8 cellular contexts compared by ENCODE assay signal in the genomic region with DNA sequence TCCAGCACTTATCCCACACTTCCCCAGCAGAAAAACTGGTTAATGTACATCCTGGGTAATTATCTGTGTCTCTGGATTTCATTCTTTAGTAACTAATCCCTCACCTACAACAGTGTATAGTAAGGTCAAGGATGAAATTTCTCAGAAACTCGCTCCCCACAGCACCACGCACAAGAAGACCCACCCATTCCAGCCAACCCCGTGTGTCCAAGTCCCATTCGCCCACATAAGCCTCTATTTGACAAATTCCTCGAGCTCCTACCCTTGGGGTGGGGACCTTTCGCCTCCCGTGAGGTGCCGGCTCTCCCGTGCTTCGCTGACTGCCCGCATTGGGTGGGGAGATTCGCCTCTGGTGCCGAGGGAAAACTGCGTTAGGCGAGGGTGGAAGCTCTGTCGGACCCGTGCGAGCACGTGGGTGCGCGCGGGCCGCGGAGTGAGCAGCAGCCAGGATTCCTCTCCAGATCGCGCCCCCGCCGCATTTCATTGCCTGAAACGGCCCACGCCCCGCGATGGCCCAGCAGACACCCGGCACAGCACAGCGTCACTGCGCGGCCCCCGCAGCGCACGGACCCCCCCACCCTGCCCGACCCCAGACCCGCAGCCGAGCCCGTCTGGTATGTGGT. TPM values are rescaled to one million over a fixed set of nuclear protein-coding genes. Genes with fewer than 3 reads are reported as not detected.
A peak's percentile ranks its signal among the peaks of the same experiment; 100 is the strongest.
DNase-seq lines count a peak whose midpoint lies in the region; ATAC-seq, FAIRE-seq and TF ChIP-seq lines count a peak whose summit lies in the region.

No MANE protein-coding gene starts in this region.

- no peak for FAIRE-seq in GM19239 (lab: Jason Lieb, UNC)

- H3K9me3 ChIP-seq in duodenal mucosa (ENCODE audit: control insufficient read depth in 1 of 2, low read length in 2 of 2), result no peaks in the 10 kb centered on the region
- no peaks in the 10 kb centered on the region for H3K9me3 ChIP-seq in mucosa of descending colon

- peaks cover 0 to 3% of the 10 kb centered on the region in 2 donors for H3K36me3 Mint-ChIP-seq in stimulated activated naive B cell treated with anti-CD40 and anti-IgM and Interleukin-4, amounts not matched to agents 10 μg/mL and 1 μg/mL and 100 μg/mL, for 72 hours

- H3K27ac Mint-ChIP-seq in stimulated activated naive B cell treated with anti-CD40 and anti-IgM and Interleukin-4, amounts not matched to agents 10 μg/mL and 1 μg/mL and 100 μg/mL, for 72 hours, result peak overlapping the region; percentile 56

- in situ Hi-C loops in ACHN (cut with HindIII; ENCODE audit: low pct_ligation_motif_present, low pct_unique_long_range_greater_than_20kb, low sequenced_read_pairs), result no loop called here

- no peak for TF ChIP-seq CTCF in mucosa of descending colon (IDR thresholded peaks at IDR 0.05)

- peak; percentile 18 for ATAC-seq in HG03521 (IDR thresholded peaks at IDR 0.05; ENCODE audit: unreplicated experiment)
- peak; percentile 30 for ATAC-seq in mucosa of descending colon
- ATAC-seq in stimulated activated naive B cell treated with anti-CD40 and anti-IgM and Interleukin-4, amounts not matched to agents 10 μg/mL and 1 μg/mL and 100 μg/mL, for 72 hours (replicated peaks), result peak; percentile 36 to 46

- intact Hi-C loops in mucosa of descending colon (cut with DNase I, micrococcal nuclease), result no loop called here

- H3K36me3 ChIP-seq in duodenal mucosa (ENCODE audit: control insufficient read depth in 1 of 2, insufficient read depth in 2 of 2, low read length in 2 of 2) (no peaks in the 10 kb centered on the region), mucosa of descending colon (ENCODE audit: low read depth) (no peaks in the 10 kb centered on the region)

- H3K4me1 Mint-ChIP-seq in stimulated activated naive B cell treated with anti-CD40 and anti-IgM and Interleukin-4, amounts not matched to agents 10 μg/mL and 1 μg/mL and 100 μg/mL, for 72 hours, result peaks cover 6 to 18% of the 10 kb centered on the region in 2 donors

- peaks cover 27 to 53% of the 10 kb centered on the region in 2 donors for H3K27me3 Mint-ChIP-seq in stimulated activated naive B cell treated with anti-CD40 and anti-IgM and Interleukin-4, amounts not matched to agents 10 μg/mL and 1 μg/mL and 100 μg/mL, for 72 hours

- H3K9ac ChIP-seq in duodenal mucosa (ENCODE audit: low read depth in 1 of 2, low read length in 2 of 2), result peak overlapping the region; percentile 76 to 80

- peak; percentile 33 for DNase-seq in ACHN
- peak; percentile 19 for DNase-seq in GM19239 (ENCODE audit: insufficient read length, low spot score)
- DNase-seq in activated CD4-positive, alpha-beta T cell treated with anti-CD3 and anti-CD28 coated beads for 1 hour, result peak; percentile 13
- peak; percentile 57 to 75 (median 69) for DNase-seq in mucosa of descending colon
- DNase-seq in stimulated activated naive B cell treated with anti-CD40 and anti-IgM and Interleukin-4, amounts not matched to agents 10 μg/mL and 1 μg/mL and 100 μg/mL, for 72 hours, result peak; percentile 4
- no peak for DNase-seq in NCI-H226

- peak overlapping the region; percentile 88 to 99 for H3K4me3 Mint-ChIP-seq in stimulated activated naive B cell treated with anti-CD40 and anti-IgM and Interleukin-4, amounts not matched to agents 10 μg/mL and 1 μg/mL and 100 μg/mL, for 72 hours

- peak overlapping the region; percentile 53 for H3K27ac ChIP-seq in duodenal mucosa (ENCODE audit: low read depth, low read length)

- H3K4me3 ChIP-seq in duodenal mucosa (ENCODE audit: low read depth in 1 of 2, low read length in 2 of 2), result peak overlapping the region; percentile 86 to 95
- peak overlapping the region; percentile 57 for H3K4me3 ChIP-seq in mucosa of descending colon

- H3K9me3 Mint-ChIP-seq in stimulated activated naive B cell treated with anti-CD40 and anti-IgM and Interleukin-4, amounts not matched to agents 10 μg/mL and 1 μg/mL and 100 μg/mL, for 72 hours, result no peaks in the 10 kb centered on the region

- no peaks in the 10 kb centered on the region for H3K27me3 ChIP-seq in duodenal mucosa (ENCODE audit: control insufficient read depth in 1 of 2, insufficient read depth in 2 of 2, low read length in 2 of 2)

- H3K4me1 ChIP-seq in duodenal mucosa (ENCODE audit: control insufficient read depth in 1 of 2, insufficient read depth in 2 of 2, low read length in 2 of 2) (peaks cover 11 to 12% of the 10 kb centered on the region in 2 donors), mucosa of descending colon (ENCODE audit: low read depth) (peaks cover 6% of the 10 kb centered on the region)

RNA-seq across cellular contexts. Expression of a gene that starts 0.9 kb away (rescaled TPM):
- 10 to 100 TPM; 22.4 to 79.3 (median 26.1) TPM for total RNA-seq in mucosa of descending colon
